Comparison of ENCODE assay signal across 9 cellular contexts in genomic region chr5:139863855-139864558, GRCh38.
DNase-seq lines count a peak whose midpoint lies in the region; ATAC-seq, FAIRE-seq and TF ChIP-seq lines count a peak whose summit lies in the region.
"Had no signal": no experiment of that assay in that cellular context is flagged by ENCODE, and none has a peak within 500 bp of the region (broad histone marks: within the 10 kb centered on the region; RNA-seq: fewer than 3 reads in every experiment).

No MANE protein-coding gene starts in this region.

- FAIRE-seq in RCC 7860 (lab: Jason Lieb, UNC): no peak
- FAIRE-seq: colon had no signal

- H3K36me3 ChIP-seq in thyroid gland: no peaks in the 10 kb centered on the region

- no peak for TF ChIP-seq POLR2A in thyroid gland (IDR thresholded peaks at IDR 0.05)

- TF ChIP-seq CTCF in foreskin fibroblast (IDR thresholded peaks at IDR 0.05; ENCODE audit: low read depth, low read length) (peak; percentile 83), thyroid gland (IDR thresholded peaks at IDR 0.05) (peak; percentile 85 to 95 (median 89))

- H3K4me1 ChIP-seq in thyroid gland: peaks cover 9 to 16% of the 10 kb centered on the region in 2 donors

- H3K27ac ChIP-seq in thyroid gland: no peak overlapping the region

- 9 to 12% methylated on average over 5 of the region's 5 CpGs for WGBS in thyroid gland, 2 donors

- no peaks in the 10 kb centered on the region for H3K9me3 ChIP-seq in thyroid gland

- no peak overlapping the region for H3K4me3 ChIP-seq in foreskin fibroblast (ENCODE audit: low read depth in 1 of 2, low read length in 2 of 2)
- no peak overlapping the region for H3K4me3 ChIP-seq in thyroid gland (replicated peaks in 1 of 3)

- DNase-seq in GM03348 (ENCODE audit: low spot score): peak; percentile 90
- DNase-seq in RCC 7860 (ENCODE audit: low spot score): peak; percentile 24
- DNase-seq in activated T-helper 9 cell treated with anti-CD3 and anti-CD28 coated beads, Interleukin-2, amount 50 U/mL, for 16 hours (ENCODE audit: low read depth): peak; percentile 26
- DNase-seq in foreskin fibroblast: peak; percentile 24 to 73
- peak; percentile 41 for DNase-seq in occipital lobe (lab: John Stamatoyannopoulos, UW)
- DNase-seq in thyroid gland: peak; percentile 75

- intact Hi-C loops in thyroid gland (cut with DNase I): loop anchor here (5.0 kb wide), 2 partner anchors 77 to 103 kb away; no protein-coding TSS in a partner anchor

- H3K27me3 ChIP-seq in thyroid gland: no peaks in the 10 kb centered on the region

- ATAC-seq in HG02678 (IDR thresholded peaks at IDR 0.05; ENCODE audit: unreplicated experiment): peak; percentile 75
- no peak for ATAC-seq in HG03469 (IDR thresholded peaks at IDR 0.05; ENCODE audit: unreplicated experiment)

Comparison
In these comparisons a context has a peak if more than half of its experiments do, and no peak if none do; other contexts are left out.
1. DNase-seq: peak in every context shown above with its lines; median percentile 90 in GM03348; 75 in thyroid gland; 48 in foreskin fibroblast; 41 in occipital lobe; 26 in activated T-helper 9 cell treated with anti-CD3 and anti-CD28 coated beads, Interleukin-2, amount 50 U/mL, for 16 hours; 24 in RCC 7860.